ENCODE assay signal across 14 cellular contexts in genomic region chr3:50156549-50156948, GRCh38. TPM values are rescaled to one million over a fixed set of nuclear protein-coding genes. Genes with fewer than 3 reads are reported as not detected.
DNase-seq lines count a peak whose midpoint lies in the region; ATAC-seq and TF ChIP-seq lines count a peak whose summit lies in the region.
"Had no signal": no experiment of that assay in that cellular context is flagged by ENCODE, and none has a peak within 500 bp of the region (broad histone marks: within the 10 kb centered on the region; RNA-seq: fewer than 3 reads in every experiment).

No MANE protein-coding gene starts in this region.

- H3K27me3 Mint-ChIP-seq in Caco-2 (ENCODE audit: insufficient read depth, unreplicated experiment): no peaks in the 10 kb centered on the region

- H3K36me3 ChIP-seq in Caco-2 (ENCODE audit: control insufficient read depth, insufficient read depth, low read length): no peaks in the 10 kb centered on the region

- in situ Hi-C loops in astrocyte of the cerebellum (cut with HindIII; ENCODE audit: low sequenced_read_pairs): no loop called here

- H3K27ac Mint-ChIP-seq in Caco-2 (ENCODE audit: unreplicated experiment): no peak overlapping the region

- H3K4me3 Mint-ChIP-seq in Caco-2 (ENCODE audit: unreplicated experiment): peak overlapping the region; percentile 90

- intact Hi-C loops in Caco-2 (cut with micrococcal nuclease; ENCODE audit: unreplicated experiment): no loop called here

- no peaks in the 10 kb centered on the region for H3K9me3 ChIP-seq in Caco-2

- peaks cover 25% of the 10 kb centered on the region for H3K4me1 ChIP-seq in Caco-2

- POLR2A ChIA-PET in Caco-2 (lab: Charles Lee): interaction anchor here (0.7 kb wide), 1 partner anchor 18 kb away, joined by 3 read pairs; no protein-coding TSS in a partner anchor

- TF ChIP-seq CTCF in Caco-2 (IDR thresholded peaks at IDR 0.05; ENCODE audit: insufficient read depth in 1 of 2, low read depth in 1 of 2, low read length in 1 of 2, severe bottlenecking in 1 of 2, unreplicated experiment in 1 of 2) (no peak), astrocyte of the cerebellum (IDR thresholded peaks at IDR 0.05; ENCODE audit: low read depth, low read length, missing control alignments) (no peak), retinal pigment epithelial cell (conservative IDR thresholded peaks at IDR 0.05; ENCODE audit: low read depth, low read length) (no peak)

- no peak for DNase-seq in Caco-2
- no peak for DNase-seq in astrocyte of the cerebellum (ENCODE audit: low read depth)
- DNase-seq in retinal pigment epithelial cell (ENCODE audit: low read depth): no peak
- DNase-seq: activated T-cell treated with anti-CD3 and anti-CD28 coated beads, Interleukin-2, amount 50 U/mL, for 1 hour; effector CD4-positive, alpha-beta T cell; naive thymus-derived CD8-positive, alpha-beta T cell; NCI-H345 had no signal

- no peaks in the 10 kb centered on the region for H3K27me3 ChIP-seq in Caco-2 (replicated peaks; ENCODE audit: control insufficient read depth, insufficient read depth, low read length)

- H3K36me3 Mint-ChIP-seq in Caco-2 (ENCODE audit: insufficient read depth, unreplicated experiment): peaks cover 14% of the 10 kb centered on the region

- CTCF ChIA-PET in Caco-2 (lab: Charles Lee): interaction anchor here (0.7 kb wide), 1 partner anchor 9 kb away, joined by 5 read pairs; no protein-coding TSS in a partner anchor

- BruUV-seq in Caco-2 (replicated peaks; lab: Mats Ljungman, UMichigan): no TSS peak

- peak overlapping the region; percentile 70; the same call in 1 of the 2 replicates for H3K4me3 ChIP-seq in Caco-2 (ENCODE audit: low read depth, low read length)
- peak overlapping the region; percentile 69 for H3K4me3 ChIP-seq in astrocyte of the cerebellum (ENCODE audit: low read depth, low read length)
- H3K4me3 ChIP-seq in iPS-11a (ENCODE audit: low read depth, low read length): peak overlapping the region; percentile 31
- peak overlapping the region; percentile 85 for H3K4me3 ChIP-seq in retinal pigment epithelial cell (ENCODE audit: low read length)

- ATAC-seq in HG02884 (IDR thresholded peaks at IDR 0.05; ENCODE audit: unreplicated experiment): no peak
- ATAC-seq in GM21737 (IDR thresholded peaks at IDR 0.05; ENCODE audit: unreplicated experiment): no peak
- ATAC-seq in HG03565 (IDR thresholded peaks at IDR 0.05; ENCODE audit: unreplicated experiment): no peak
- ATAC-seq in HG03432 (IDR thresholded peaks at IDR 0.05; ENCODE audit: unreplicated experiment): no peak
- ATAC-seq: naive thymus-derived CD8-positive, alpha-beta T cell had no signal

- no peaks in the 10 kb centered on the region for H3K9me3 Mint-ChIP-seq in Caco-2 (ENCODE audit: unreplicated experiment)
- H3K9me3 Mint-ChIP-seq: naive thymus-derived CD8-positive, alpha-beta T cell had no signal

- H3K4me1 Mint-ChIP-seq in Caco-2 (ENCODE audit: low read depth, unreplicated experiment): peaks cover 30% of the 10 kb centered on the region

RNA-seq across cellular contexts. Expression of gene SEMA3F, which starts 1.4 kb away (rescaled TPM):
- total RNA-seq in Caco-2 (2022): 11.3 and 16.5 TPM in 2 replicates
- total RNA-seq: naive thymus-derived CD8-positive, alpha-beta T cell had no signal

RNA-seq across cellular contexts. Expression of gene GNAT1, which starts 34.9 kb away (rescaled TPM):
- total RNA-seq in Caco-2 (2022): 0.50 TPM in 1 of 2 replicates, not detected in the other
- total RNA-seq: H4; naive thymus-derived CD8-positive, alpha-beta T cell; T-helper 2 cell treated with Interferon-gamma antibody and Interleukin-4, amounts not matched to agents 100 ng/mL and 5 ng/mL, for 36 hours had no signal

RNA-seq across cellular contexts. Expression of gene SLC38A3, which starts 48.5 kb away (rescaled TPM):
- total RNA-seq in Caco-2 (2022): 11.4 and 16.8 TPM in 2 replicates
- total RNA-seq: H4; naive thymus-derived CD8-positive, alpha-beta T cell; T-helper 2 cell treated with Interferon-gamma antibody and Interleukin-4, amounts not matched to agents 100 ng/mL and 5 ng/mL, for 36 hours had no signal

Comparison
In these comparisons a context has a peak if more than half of its experiments do, and no peak if none do; other contexts are left out.
1. H3K4me3 ChIP-seq: peak in every context shown above with its lines; median percentile 85 in retinal pigment epithelial cell; 70 in Caco-2; 69 in astrocyte of the cerebellum; 31 in iPS-11a.